21 cellular contexts compared by ENCODE assay signal in the genomic region with DNA sequence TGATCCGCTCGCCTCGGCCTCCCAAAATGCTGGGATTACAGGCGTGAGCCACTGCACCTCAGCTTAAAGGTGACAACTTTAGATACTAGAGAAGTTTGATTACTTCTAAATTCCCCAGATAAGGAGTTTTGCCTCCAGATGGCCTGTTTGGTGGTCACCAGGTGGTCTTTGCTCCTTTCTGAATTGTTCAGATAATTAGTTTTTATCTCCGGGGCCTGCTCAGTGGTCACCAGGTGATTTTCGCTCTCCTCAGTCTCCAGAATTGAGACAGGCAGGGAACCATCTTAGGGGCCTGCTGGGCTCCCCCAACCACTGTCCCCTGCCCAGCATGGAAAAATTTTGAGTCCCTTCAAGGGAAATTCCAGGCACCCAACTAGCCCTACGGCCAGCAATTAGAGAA.
A peak's percentile ranks its signal among the peaks of the same experiment; 100 is the strongest.
DNase-seq lines count a peak whose midpoint lies in the region; ATAC-seq and TF ChIP-seq lines count a peak whose summit lies in the region.
"Had no signal": no experiment of that assay in that cellular context is flagged by ENCODE, and none has a peak within 500 bp of the region (broad histone marks: within the 10 kb centered on the region; RNA-seq: fewer than 3 reads in every experiment).

No MANE protein-coding gene starts in this region.

- no peak for TF ChIP-seq EP300 in SK-N-SH (IDR thresholded peaks at IDR 0.05; ENCODE audit: borderline replicate concordance in 1 of 2, low read depth in 1 of 2, low read length in 1 of 2)

- no peaks in the 10 kb centered on the region for H3K36me3 Mint-ChIP-seq in T-helper 2 cell treated with Interferon-gamma antibody and Interleukin-4, amounts not matched to agents 5 μg/mL and 100 μg/mL, for 36 hours (ENCODE audit: low read depth)
- H3K36me3 Mint-ChIP-seq in T-cell (no peaks in the 10 kb centered on the region), memory B cell (no peaks in the 10 kb centered on the region)

- H3K27me3 ChIP-seq in BLaER1 (no peaks in the 10 kb centered on the region), SK-N-SH (ENCODE audit: insufficient read depth) (no peaks in the 10 kb centered on the region)
- H3K27me3 ChIP-seq: MG63, SJCRH30 had no signal

- no peaks in the 10 kb centered on the region for H3F3A ChIP-seq in SK-N-SH (replicated peaks; ENCODE audit: insufficient read depth)

- no peaks in the 10 kb centered on the region for H3K27me3 Mint-ChIP-seq in T-helper 2 cell treated with Interferon-gamma antibody and Interleukin-4, amounts not matched to agents 5 μg/mL and 100 μg/mL, for 36 hours (ENCODE audit: low read depth)
- H3K27me3 Mint-ChIP-seq in T-cell (no peaks in the 10 kb centered on the region), memory B cell (no peaks in the 10 kb centered on the region)
- H3K27me3 Mint-ChIP-seq: stimulated activated naive CD8-positive, alpha-beta T cell treated with anti-CD3 and anti-CD28 coated beads, Interleukin-15, Interleukin-2, amounts not matched to agents 100 ng/mL and 50 ng/mL, for 24 hours had no signal

- H3K27ac ChIP-seq in BLaER1 (no peak overlapping the region), SK-N-SH (ENCODE audit: low read depth in 2 of 2, low read length in 1 of 2) (no peak overlapping the region)
- H3K27ac ChIP-seq: 22Rv1, parathyroid adenoma, SJCRH30, thoracic aorta had no signal

- no peak overlapping the region for H2AFZ ChIP-seq in SK-N-SH (ENCODE audit: low read depth)

- no peak for DNase-seq in T-helper 2 cell treated with Interferon-gamma antibody and Interleukin-4, amounts not matched to agents 5 μg/mL and 100 μg/mL, for 36 hours (ENCODE audit: low spot score)
- DNase-seq in T-helper 2 cell: no peak
- DNase-seq in T-cell: no peak
- no peak for DNase-seq in memory B cell (ENCODE audit: low spot score in 2 of 2)
- no peak for DNase-seq in stimulated activated CD8-positive, alpha-beta memory T cell treated with anti-CD3 and anti-CD28 coated beads, Interleukin-4, amount 100 ng/mL, for 48 hours
- no peak for DNase-seq in SK-N-SH
- DNase-seq: heart right ventricle, kidney, left ventricle myocardium superior, MG63, midbrain, NCI-H510A, retina, SJCRH30 had no signal

- H4K20me1 ChIP-seq in BLaER1: no peaks in the 10 kb centered on the region
- no peaks in the 10 kb centered on the region for H4K20me1 ChIP-seq in SK-N-SH (ENCODE audit: insufficient read depth)

- H3K4me3 Mint-ChIP-seq in T-helper 2 cell treated with Interferon-gamma antibody and Interleukin-4, amounts not matched to agents 5 μg/mL and 100 μg/mL, for 36 hours: peak overlapping the region; percentile 2
- H3K4me3 Mint-ChIP-seq in T-cell (peak overlapping the region in 2 of 3 donors; percentile 21 to 61), memory B cell (peak overlapping the region; percentile 51)

- H3K79me2 ChIP-seq in SK-N-SH (ENCODE audit: insufficient read depth): no peaks in the 10 kb centered on the region
- H3K79me2 ChIP-seq: parathyroid adenoma had no signal

- no peak overlapping the region for H3K27ac Mint-ChIP-seq in T-helper 2 cell treated with Interferon-gamma antibody and Interleukin-4, amounts not matched to agents 5 μg/mL and 100 μg/mL, for 36 hours
- H3K27ac Mint-ChIP-seq in T-cell (peak overlapping the region in 1 of 2 donors; percentile 49), memory B cell (no peak overlapping the region)
- H3K27ac Mint-ChIP-seq: nephron progenitor cell had no signal

- peaks cover 4% of the 10 kb centered on the region for H3K9me3 ChIP-seq in BLaER1
- no peaks in the 10 kb centered on the region; the same call in 1 of the 2 replicates for H3K9me3 ChIP-seq in SK-N-SH
- H3K9me3 ChIP-seq: MG63, SJCRH30, thoracic aorta had no signal

- CTCF ChIA-PET in T-cell (lab: Charles Lee): interaction anchor here (1.2 to 4.3 kb wide), 21 partner anchors 8 to 858 kb away, joined by 3 to 60 read pairs (median 9); a partner anchor contains a TSS
- CTCF ChIA-PET in SK-N-SH (lab: Yijun Ruan, JAX): interaction anchor here (1.1 to 13.7 kb wide), 31 partner anchors 8 to 545 kb away, joined by 3 to 295 read pairs (median 9); a partner anchor contains a TSS

- ATAC-seq in T-cell (replicated peaks in 1 of 4) (no peak), memory B cell (ENCODE audit: low read depth) (no peak), HG02642 (IDR thresholded peaks at IDR 0.05; ENCODE audit: poor library complexity, unreplicated experiment) (no peak)

- peak overlapping the region; percentile 86; the same call in 1 of the 2 replicates for H3K4me2 ChIP-seq in BLaER1
- no peak overlapping the region for H3K4me2 ChIP-seq in SK-N-SH

- H3K9ac ChIP-seq in BLaER1 (no peak overlapping the region), SK-N-SH (no peak overlapping the region)
- H3K9ac ChIP-seq: parathyroid adenoma had no signal

- POLR2A ChIA-PET in T-cell (lab: Charles Lee): interaction anchor here in 1 of 2 donors (0.6 kb wide), 1 partner anchor 9 kb away, joined by 3 read pairs; no protein-coding TSS in a partner anchor
- POLR2A ChIA-PET in SK-N-SH (lab: Yijun Ruan, JAX): no interaction called here

- no peaks in the 10 kb centered on the region for H3K9me3 Mint-ChIP-seq in T-helper 2 cell treated with Interferon-gamma antibody and Interleukin-4, amounts not matched to agents 5 μg/mL and 100 μg/mL, for 36 hours
- H3K9me3 Mint-ChIP-seq in T-cell (no peaks in the 10 kb centered on the region), memory B cell (no peaks in the 10 kb centered on the region)
- H3K9me3 Mint-ChIP-seq: stimulated activated naive CD8-positive, alpha-beta T cell treated with anti-CD3 and anti-CD28 coated beads, Interleukin-15, Interleukin-2, amounts not matched to agents 100 ng/mL and 50 ng/mL, for 24 hours had no signal

- no peaks in the 10 kb centered on the region for H3K9me2 ChIP-seq in SK-N-SH

- H3K36me3 ChIP-seq in BLaER1 (no peaks in the 10 kb centered on the region), SK-N-SH (replicated peaks in 1 of 2; ENCODE audit: control insufficient read depth in 1 of 2, insufficient read depth in 2 of 2, low read length in 1 of 2) (no peaks in the 10 kb centered on the region)
- H3K36me3 ChIP-seq: heart right ventricle, MG63, SJCRH30, thoracic aorta had no signal

- WGBS in SK-N-SH (ENCODE audit: low lambda C conversion rate): 71% methylated on average over 7 of the region's 7 CpGs

- no peak overlapping the region for H3K4me3 ChIP-seq in BLaER1
- H3K4me3 ChIP-seq in SK-N-SH (ENCODE audit: low read depth in 2 of 2, low read length in 1 of 2): no peak overlapping the region
- H3K4me3 ChIP-seq: MG63, SJCRH30 had no signal

- TF ChIP-seq CTCF in SK-N-SH (IDR thresholded peaks at IDR 0.05): no peak

- no peak for TF ChIP-seq RAD21 in SK-N-SH (IDR thresholded peaks at IDR 0.05; ENCODE audit: low read length)

- H3K4me1 ChIP-seq in BLaER1 (peaks cover 65% of the 10 kb centered on the region), SK-N-SH (ENCODE audit: control insufficient read depth in 1 of 2, insufficient read depth in 2 of 2, low read depth in 1 of 2, low read length in 1 of 2) (no peaks in the 10 kb centered on the region)
- H3K4me1 ChIP-seq: parathyroid adenoma, SJCRH30 had no signal

- peaks cover 12% of the 10 kb centered on the region for H3K4me1 Mint-ChIP-seq in T-helper 2 cell treated with Interferon-gamma antibody and Interleukin-4, amounts not matched to agents 5 μg/mL and 100 μg/mL, for 36 hours (ENCODE audit: low read depth)
- H3K4me1 Mint-ChIP-seq in T-cell (peaks cover 10 to 16% (median 15%) of the 10 kb centered on the region in 3 donors), memory B cell (peaks cover 9% of the 10 kb centered on the region)

TF ChIP-seq in SK-N-SH, 30 proteins besides CTCF, POLR2A, EP300 and RAD21 (continues in another document):
- TF ChIP-seq JUND (IDR thresholded peaks at IDR 0.05): no peak
- TF ChIP-seq SMC3 (IDR thresholded peaks at IDR 0.05; ENCODE audit: low read depth, low read length): no peak
- no peak for TF ChIP-seq RCOR1 (IDR thresholded peaks at IDR 0.05; ENCODE audit: low read length)
- no peak for TF ChIP-seq POLR2AphosphoS5 (IDR thresholded peaks at IDR 0.05; ENCODE audit: low read depth, low read length)
- TF ChIP-seq, protein P1, sequence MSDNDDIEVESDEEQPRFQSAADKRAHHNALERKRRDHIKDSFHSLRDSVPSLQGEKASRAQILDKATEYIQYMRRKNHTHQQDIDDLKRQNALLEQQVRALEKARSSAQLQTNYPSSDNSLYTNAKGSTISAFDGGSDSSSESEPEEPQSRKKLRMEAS (IDR thresholded peaks at IDR 0.05; ENCODE audit: low read depth): no peak
- no peak for TF ChIP-seq FOXM1 (IDR thresholded peaks at IDR 0.05; ENCODE audit: low read depth)
- TF ChIP-seq, protein P2, sequence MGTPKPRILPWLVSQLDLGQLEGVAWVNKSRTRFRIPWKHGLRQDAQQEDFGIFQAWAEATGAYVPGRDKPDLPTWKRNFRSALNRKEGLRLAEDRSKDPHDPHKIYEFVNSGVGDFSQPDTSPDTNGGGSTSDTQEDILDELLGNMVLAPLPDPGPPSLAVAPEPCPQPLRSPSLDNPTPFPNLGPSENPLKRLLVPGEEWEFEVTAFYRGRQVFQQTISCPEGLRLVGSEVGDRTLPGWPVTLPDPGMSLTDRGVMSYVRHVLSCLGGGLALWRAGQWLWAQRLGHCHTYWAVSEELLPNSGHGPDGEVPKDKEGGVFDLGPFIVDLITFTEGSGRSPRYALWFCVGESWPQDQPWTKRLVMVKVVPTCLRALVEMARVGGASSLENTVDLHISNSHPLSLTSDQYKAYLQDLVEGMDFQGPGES (IDR thresholded peaks at IDR 0.05; ENCODE audit: low read depth, low read length): no peak
- TF ChIP-seq GATA2 (CRISPR knock-in tag; IDR thresholded peaks at IDR 0.05): no peak
- no peak for TF ChIP-seq FOSL2 (IDR thresholded peaks at IDR 0.05; ENCODE audit: borderline replicate concordance, low read depth)
- no peak for TF ChIP-seq NRF1 (IDR thresholded peaks at IDR 0.05; ENCODE audit: low read depth, low read length)
